ENCODE assay signal across 8 cellular contexts in the genomic region with DNA sequence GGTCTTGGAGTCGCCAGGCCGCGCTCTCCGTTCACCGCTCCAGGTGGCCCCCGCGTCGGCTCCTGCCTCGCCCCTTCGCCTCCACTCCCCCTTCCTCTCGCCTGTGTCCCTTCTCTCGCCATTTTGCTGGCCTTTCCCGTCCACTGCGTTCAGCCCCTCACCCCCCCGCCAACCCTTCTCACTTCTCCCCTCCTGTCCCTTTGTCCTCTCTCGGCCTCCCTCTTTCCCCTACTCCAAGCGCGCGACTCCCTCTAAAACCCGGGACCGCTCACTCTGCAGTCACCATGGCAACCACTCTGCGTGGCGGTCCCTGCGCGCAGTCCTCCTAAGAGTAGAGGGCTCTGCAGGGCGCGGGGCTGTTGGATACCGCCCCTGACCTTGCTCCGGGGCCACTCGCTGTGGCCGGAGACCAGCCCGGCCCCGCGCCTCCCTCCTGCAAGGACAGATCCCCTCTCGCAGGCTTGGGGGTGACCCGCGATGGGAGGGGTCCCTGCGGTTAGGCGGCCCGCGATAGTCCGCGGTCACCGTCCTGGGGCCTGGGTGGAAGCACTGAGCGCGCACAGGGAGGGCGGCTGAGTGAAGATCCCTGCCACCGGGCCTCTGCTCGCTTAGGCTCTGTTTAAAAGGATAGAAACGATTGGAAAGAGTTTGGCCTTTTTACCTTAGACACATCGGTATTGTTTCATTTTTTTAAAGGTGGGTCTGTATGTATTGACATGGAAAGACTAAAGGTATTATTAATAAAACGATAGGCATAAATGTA. TPM values are rescaled to one million over a fixed set of nuclear protein-coding genes. Genes with fewer than 3 reads are reported as not detected.
DNase-seq lines count a peak whose midpoint lies in the region; ATAC-seq and TF ChIP-seq lines count a peak whose summit lies in the region.

No MANE protein-coding gene starts in this region.

- DNase-seq in BE2C (peak; percentile 71), SK-N-MC (ENCODE audit: low read depth, low spot score) (no peak), cardiac fibroblast (ENCODE audit: low read depth in 2 of 2) (peak; percentile 39 to 46), islet precursor cell (peak; percentile 90), SKM-1 treated with dmso at 0.1 percent for 144 hours (lab: John Stamatoyannopoulos, UW; ENCODE audit: unreplicated experiment) (no peak)
- DNase-seq in stimulated activated CD4-positive, alpha-beta T cell treated with anti-CD3 and anti-CD28 coated beads, Interleukin-12 subunit alpha, Interleukin-12 subunit beta, amount 100 ng/mL, for 48 hours (ENCODE audit: low read depth in 2 of 3, low spot score in 1 of 3), result peak in 2 of 3 donors; percentile 11 to 14

- H3K27ac ChIP-seq in HUES6 (ENCODE audit: low read depth, low read length) (peak overlapping the region; percentile 80; the same call in 1 of the 2 replicates), SK-N-MC (no peak overlapping the region)

- no peaks in the 10 kb centered on the region for H3K9me3 ChIP-seq in BE2C
- no peaks in the 10 kb centered on the region for H3K9me3 ChIP-seq in HUES6 (ENCODE audit: control insufficient read depth, insufficient read depth, low read depth, low read length)
- no peaks in the 10 kb centered on the region for H3K9me3 ChIP-seq in SK-N-MC (ENCODE audit: low read depth, low read length)

- no peak for ATAC-seq in GM21447 (IDR thresholded peaks at IDR 0.05; ENCODE audit: unreplicated experiment)

- no peaks in the 10 kb centered on the region for H3K27me3 ChIP-seq in BE2C
- no peaks in the 10 kb centered on the region for H3K27me3 ChIP-seq in HUES6 (ENCODE audit: control insufficient read depth, insufficient read depth, low read length)

- H3K4me1 ChIP-seq in BE2C, result no peaks in the 10 kb centered on the region
- H3K4me1 ChIP-seq in HUES6 (ENCODE audit: control insufficient read depth, insufficient read depth, low read length), result 0 out of 2 replicates have a peak, but pooled peaks cover 2% of the 10 kb centered on the region

- TF ChIP-seq CTCF in BE2C (IDR thresholded peaks at IDR 0.05; ENCODE audit: low read depth, low read length) (no peak), cardiac fibroblast (IDR thresholded peaks at IDR 0.05; ENCODE audit: low read depth, low read length) (no peak)

- H3K4me3 ChIP-seq in BE2C (ENCODE audit: low read depth, low read length) (peak overlapping the region; percentile 81), HUES6 (ENCODE audit: low read depth, low read length) (peak overlapping the region; percentile 90), SK-N-MC (peak overlapping the region; percentile 95), cardiac fibroblast (replicated peaks in 1 of 2; ENCODE audit: low read depth in 2 of 2, low read length in 2 of 2) (peak overlapping the region; percentile 82 to 86)

- H3K9ac ChIP-seq in HUES6 (ENCODE audit: low read length), result peak overlapping the region; percentile 83
- peak overlapping the region; percentile 73 for H3K9ac ChIP-seq in SK-N-MC (ENCODE audit: insufficient read length)

- H3K36me3 ChIP-seq in BE2C, result no peaks in the 10 kb centered on the region
- peaks cover 13% of the 10 kb centered on the region for H3K36me3 ChIP-seq in HUES6 (ENCODE audit: control insufficient read depth, insufficient read depth, low read length)
- H3K36me3 ChIP-seq in SK-N-MC (ENCODE audit: insufficient read depth, low read length), result no peaks in the 10 kb centered on the region

RNA-seq across cellular contexts. Expression of gene CCDC40, which starts 0.5 kb away (rescaled TPM):
- 6.0 TPM for polyA plus RNA-seq in BE2C (2012; ENCODE audit: insufficient read depth, insufficient read length, low read depth)

RNA-seq across cellular contexts. Expression of gene TBC1D16, which starts 1.2 kb away (rescaled TPM):
- 6.8 TPM for polyA plus RNA-seq in BE2C (2012; ENCODE audit: insufficient read depth, insufficient read length, low read depth)

Comparison
In these comparisons a context has a peak if more than half of its experiments do, and no peak if none do; other contexts are left out.
1. DNase-seq: peak in BE2C (single experiment), cardiac fibroblast (2 of 2), islet precursor cell (single experiment) and stimulated activated CD4-positive, alpha-beta T cell treated with anti-CD3 and anti-CD28 coated beads, Interleukin-12 subunit alpha, Interleukin-12 subunit beta, amount 100 ng/mL, for 48 hours (2 of 3); none in SK-N-MC (single experiment) and SKM-1 treated with dmso at 0.1 percent for 144 hours (single experiment).
2. Peak in every context shown above with its lines, with median percentiles within 50 percentile points of each other: H3K4me3 ChIP-seq.